16 cellular contexts compared by ENCODE assay signal in the genomic region with DNA sequence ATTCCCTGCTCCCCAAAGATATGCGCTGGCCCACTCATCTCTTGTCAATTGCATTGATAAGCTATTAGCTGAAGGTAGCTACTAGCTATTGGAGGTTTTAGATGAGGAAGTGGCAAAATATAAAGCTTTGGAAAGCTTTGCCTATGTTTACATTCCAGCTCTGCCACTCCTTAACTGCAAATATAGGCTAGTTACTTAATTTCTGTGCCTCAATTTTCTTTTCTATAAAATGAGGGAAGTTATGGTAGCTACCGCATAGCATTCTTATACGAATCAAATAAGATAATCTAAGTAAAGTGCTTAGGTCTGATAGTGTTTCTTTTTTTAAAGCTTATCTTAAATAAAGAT. TPM values are rescaled to one million over a fixed set of nuclear protein-coding genes. Genes with fewer than 3 reads are reported as not detected.
DNase-seq lines count a peak whose midpoint lies in the region; ATAC-seq and TF ChIP-seq lines count a peak whose summit lies in the region.
"Had no signal": no experiment of that assay in that cellular context is flagged by ENCODE, and none has a peak within 500 bp of the region (broad histone marks: within the 10 kb centered on the region; RNA-seq: fewer than 3 reads in every experiment).

No MANE protein-coding gene starts in this region.

- H3K27me3 ChIP-seq in KMS-11 (ENCODE audit: insufficient read depth, low read depth) (no peaks in the 10 kb centered on the region), mesendoderm (ENCODE audit: insufficient read depth, low read length, poor library complexity) (no peaks in the 10 kb centered on the region), upper lobe of left lung (no peaks in the 10 kb centered on the region), gastroesophageal sphincter (no peaks in the 10 kb centered on the region)
- H3K27me3 ChIP-seq: BE2C had no signal

- no peaks in the 10 kb centered on the region for H3K79me1 ChIP-seq in mesendoderm (ENCODE audit: low read length)

- TF ChIP-seq POLR2A in upper lobe of left lung (IDR thresholded peaks at IDR 0.05) = no peak
- no peak for TF ChIP-seq POLR2A in gastroesophageal sphincter (IDR thresholded peaks at IDR 0.05)

- WGBS in mesendoderm (ENCODE audit: extremely low coverage, insufficient coverage, low lambda C conversion rate) = no CpG with 5 or more reads among the region's 3 CpGs
- WGBS in upper lobe of left lung, 2 donors = 90 to 93% methylated on average over 3 of the region's 3 CpGs
- 90 to 95% methylated on average over 3 of the region's 3 CpGs for WGBS in gastroesophageal sphincter (ENCODE audit: low coverage in 1 of 2), 2 donors

- no peak overlapping the region for H3K56ac ChIP-seq in mesendoderm (ENCODE audit: low read length)

- H4K5ac ChIP-seq in mesendoderm (ENCODE audit: low read length) = no peak overlapping the region

- H4K20me1 ChIP-seq in KMS-11 (ENCODE audit: insufficient read depth) (no peaks in the 10 kb centered on the region), OCI-LY7 (ENCODE audit: insufficient read depth, low read length) (no peaks in the 10 kb centered on the region)

- POLR2A ChIA-PET in OCI-LY7 (lab: Charles Lee) = interaction anchor here (0.6 to 1.4 kb wide), 9 partner anchors 9 to 261 kb away, joined by 3 to 6 read pairs (median 4); a partner anchor contains a TSS

- H2BK15ac ChIP-seq in mesendoderm (replicated peaks; ENCODE audit: low read depth) = no peak overlapping the region

- H3K36me3 ChIP-seq in KMS-11 (ENCODE audit: insufficient read depth) = no peaks in the 10 kb centered on the region
- H3K36me3 ChIP-seq in OCI-LY7 (ENCODE audit: insufficient read depth, low read length) = no peaks in the 10 kb centered on the region
- H3K36me3 ChIP-seq in mesendoderm (ENCODE audit: control insufficient read depth, insufficient read depth, low read length) = no peaks in the 10 kb centered on the region
- H3K36me3 ChIP-seq in upper lobe of left lung = no peaks in the 10 kb centered on the region
- H3K36me3 ChIP-seq in gastroesophageal sphincter = no peaks in the 10 kb centered on the region
- H3K36me3 ChIP-seq: BE2C, HAP-1 had no signal

- no peak overlapping the region for H3K4me3 ChIP-seq in KMS-11 (IDR thresholded peaks at IDR 0.05; ENCODE audit: insufficient read depth, low read depth, low read length)
- no peak overlapping the region for H3K4me3 ChIP-seq in OCI-LY7 (ENCODE audit: low read depth, low read length, poor library complexity, severe bottlenecking)
- H3K4me3 ChIP-seq in mesendoderm (ENCODE audit: low read length) = no peak overlapping the region
- H3K4me3 ChIP-seq in upper lobe of left lung = no peak overlapping the region
- no peak overlapping the region for H3K4me3 ChIP-seq in gastroesophageal sphincter
- H3K4me3 ChIP-seq: HAP-1 had no signal

- CTCF ChIA-PET in OCI-LY7 (lab: Charles Lee; ENCODE audit: unreplicated experiment) = no interaction called here

- no TSS peak for BruUV-seq in OCI-LY7 (replicated peaks; lab: Mats Ljungman, UMichigan)

- peak overlapping the region; percentile 53 for H3K4me2 ChIP-seq in KMS-11
- H3K4me2 ChIP-seq in OCI-LY7 (ENCODE audit: low read length) = no peak overlapping the region
- H3K4me2 ChIP-seq in mesendoderm (ENCODE audit: low read length) = no peak overlapping the region

- H3K4me1 ChIP-seq in KMS-11 (ENCODE audit: low read depth, poor library complexity, severe bottlenecking) = peaks cover 71% of the 10 kb centered on the region
- peaks cover 7% of the 10 kb centered on the region for H3K4me1 ChIP-seq in OCI-LY7 (ENCODE audit: insufficient read depth, low read length, poor library complexity, severe bottlenecking)
- H3K4me1 ChIP-seq in mesendoderm (ENCODE audit: control insufficient read depth, low read depth, low read length) = no peaks in the 10 kb centered on the region
- peaks cover 0 to 5% (median 2%) of the 10 kb centered on the region in 4 donors for H3K4me1 ChIP-seq in upper lobe of left lung
- no peaks in the 10 kb centered on the region for H3K4me1 ChIP-seq in gastroesophageal sphincter
- H3K4me1 ChIP-seq: BE2C, HAP-1 had no signal

- peak overlapping the region; percentile 71 for H3K27ac ChIP-seq in KMS-11
- no peak overlapping the region for H3K27ac ChIP-seq in OCI-LY7 (ENCODE audit: low read depth, low read length, poor library complexity, severe bottlenecking)
- H3K27ac ChIP-seq in mesendoderm (ENCODE audit: low read depth, low read length) = no peak overlapping the region
- H3K27ac ChIP-seq in upper lobe of left lung = no peak overlapping the region
- no peak overlapping the region for H3K27ac ChIP-seq in gastroesophageal sphincter

- H4K8ac ChIP-seq in mesendoderm (ENCODE audit: low read depth, low read length) = no peak overlapping the region

- H3K4ac ChIP-seq in mesendoderm (ENCODE audit: low read depth, low read length) = no peak overlapping the region

- no peak overlapping the region for H2AK5ac ChIP-seq in mesendoderm (ENCODE audit: low read length)

- H3K9ac ChIP-seq in KMS-11 = 0 out of 2 replicates have a peak overlapping the region, but pooled peaks have one; percentile 18
- no peak overlapping the region for H3K9ac ChIP-seq in mesendoderm (ENCODE audit: low read length)

- DNase-seq in OCI-LY7 (ENCODE audit: low spot score) (no peak), mesendoderm (no peak), DMS 273 (lab: John Stamatoyannopoulos, UW; ENCODE audit: unreplicated experiment) (no peak), upper lobe of left lung (no peak)
- DNase-seq: ACHN; BE2C; C1 segment of cervical spinal cord; Caco-2; CD4-positive, CD25-positive, alpha-beta regulatory T cell; DMS153; DMS79 treated with DMSO at 0.1 percent for 48 hours; GF-D8 had no signal

- no peak for ATAC-seq in upper lobe of left lung (ENCODE audit: low FRiP score in 2 of 2)
- no peak for ATAC-seq in GM21723 (IDR thresholded peaks at IDR 0.05; ENCODE audit: unreplicated experiment)
- no peak for ATAC-seq in gastroesophageal sphincter

- TF ChIP-seq EP300 in upper lobe of left lung (IDR thresholded peaks at IDR 0.05) (no peak), gastroesophageal sphincter (IDR thresholded peaks at IDR 0.05) (no peak)

- peak overlapping the region; percentile 23 for H2BK120ac ChIP-seq in mesendoderm (ENCODE audit: low read depth, low read length)

- H3K9me2 ChIP-seq in OCI-LY7 (ENCODE audit: insufficient read depth, low read length) = no peaks in the 10 kb centered on the region

- H3K79me2 ChIP-seq in KMS-11 (ENCODE audit: insufficient read depth, low read depth) = no peaks in the 10 kb centered on the region
- H3K79me2 ChIP-seq in OCI-LY7 (ENCODE audit: insufficient read depth, low read depth, low read length) = no peaks in the 10 kb centered on the region
- H3K79me2 ChIP-seq in mesendoderm (ENCODE audit: control insufficient read depth, insufficient read depth, low read length) = no peaks in the 10 kb centered on the region

- H3K9me3 ChIP-seq in OCI-LY7 (ENCODE audit: low read length) (no peaks in the 10 kb centered on the region), upper lobe of left lung (no peaks in the 10 kb centered on the region), gastroesophageal sphincter (no peaks in the 10 kb centered on the region)
- H3K9me3 ChIP-seq: BE2C, Caco-2, HAP-1 had no signal

- intact Hi-C loops in OCI-LY7 (cut with micrococcal nuclease; ENCODE audit: unreplicated experiment) = no loop called here

- H2BK5ac ChIP-seq in mesendoderm (ENCODE audit: low read length) = no peak overlapping the region

- H2AFZ ChIP-seq in KMS-11 (ENCODE audit: low read depth) (peak overlapping the region; percentile 17; the same call in 1 of the 2 replicates), OCI-LY7 (ENCODE audit: low read length) (0 out of 2 replicates have a peak overlapping the region, but pooled peaks have one; percentile 34)

- H3K18ac ChIP-seq in mesendoderm (ENCODE audit: low read length) = peak overlapping the region; percentile 64

- no peak overlapping the region for H3K23ac ChIP-seq in mesendoderm (ENCODE audit: low read length)

- no peak for TF ChIP-seq CTCF in KMS-11 (conservative IDR thresholded peaks at IDR 0.05; ENCODE audit: low read depth, low read length)
- no peak for TF ChIP-seq CTCF in OCI-LY7 (conservative IDR thresholded peaks at IDR 0.05; ENCODE audit: low read length)
- TF ChIP-seq CTCF in upper lobe of left lung (IDR thresholded peaks at IDR 0.05) = no peak
- no peak for TF ChIP-seq CTCF in gastroesophageal sphincter (IDR thresholded peaks at IDR 0.05)

RNA-seq across cellular contexts. Expression of a gene that starts 47.7 kb away (rescaled TPM):
- total RNA-seq in OCI-LY7 (2014; rRNA removed; shearing (Covaris generic)) = 10.6 and 12.6 TPM in 2 replicates
- 5.7 and 9.8 TPM in 2 replicates for total RNA-seq in OCI-LY7 (2022)
- polyA plus RNA-seq in mesendoderm (2013, experiment 1 of 2) = 20.7 TPM
- 20.8 TPM for polyA plus RNA-seq in mesendoderm (2013, experiment 2 of 2)
- total RNA-seq in upper lobe of left lung = 10 to 100 TPM; 45.7 to 81.2 (median 71.4) TPM
- total RNA-seq in gastroesophageal sphincter = 10 to 100 TPM in 2 of 4 donors, 1 to 10 TPM in 2; 4.0 to 14.7 (median 9.4) TPM
